In genomic region chr10:103350175-103350521, GRCh38 we compare ENCODE assay signal across 7 cellular contexts. TPM values are rescaled to one million over a fixed set of nuclear protein-coding genes. Genes with fewer than 3 reads are reported as not detected.
DNase-seq lines count a peak whose midpoint lies in the region; ATAC-seq and TF ChIP-seq lines count a peak whose summit lies in the region.

No MANE protein-coding gene starts in this region.

- no peak for DNase-seq in activated CD4-positive, alpha-beta memory T cell treated with anti-CD3 and anti-CD28 coated beads for 36 hours
- no peak for DNase-seq in stimulated activated naive B cell treated with anti-CD40 and anti-IgM and Interleukin-4, amounts not matched to agents 10 μg/mL and 1 μg/mL and 100 μg/mL, for 72 hours
- DNase-seq in posterior cingulate gyrus (no peak), HUDEP-2 (lab: John Stamatoyannopoulos, UW; ENCODE audit: unreplicated experiment in 76 of 76) (no peak)

- H3K36me3 ChIP-seq in HEK293 (ENCODE audit: control insufficient read depth in 2 of 2, insufficient read depth in 1 of 2, low read length in 2 of 2) = peaks cover 35 to 40% of the 10 kb centered on the region in 2 experiments

- H3K27ac ChIP-seq in HEK293 (ENCODE audit: extremely low read depth, low read depth, low read length) = peak overlapping the region; percentile 90; the same call in 1 of the 2 replicates

- POLR2A ChIA-PET in HEK293 (lab: Yijun Ruan, JAX) = interaction anchor here (0.9 to 2.3 kb wide), 6 partner anchors 8 to 54 kb away, joined by 3 to 21 read pairs (median 4); partner anchors contain the start of genes ATP5MK, PDCD11 and TAF5
- POLR2A ChIA-PET in activated CD4-positive, alpha-beta memory T cell treated with anti-CD3 and anti-CD28 coated beads for 36 hours (lab: Charles Lee) = interaction anchor here (0.6 to 3.1 kb wide), 4 partner anchors 18 to 159 kb away, joined by 4 to 17 read pairs (median 5); partner anchors contain the start of gene TAF5

- H3K4me3 Mint-ChIP-seq in activated CD4-positive, alpha-beta memory T cell treated with anti-CD3 and anti-CD28 coated beads for 36 hours = peak overlapping the region; percentile 89
- H3K4me3 Mint-ChIP-seq in stimulated activated naive B cell treated with anti-CD40 and anti-IgM and Interleukin-4, amounts not matched to agents 10 μg/mL and 1 μg/mL and 100 μg/mL, for 72 hours = peak overlapping the region; percentile 97 to 100

- intact Hi-C loops in activated CD4-positive, alpha-beta memory T cell treated with anti-CD3 and anti-CD28 coated beads for 36 hours (cut with micrococcal nuclease) = no loop called here
- intact Hi-C loops in posterior cingulate gyrus (cut with DNase I) = loop anchor here (1.0 kb wide), 1 partner anchor 18 kb away; no protein-coding TSS in a partner anchor

- H3K4me3 ChIP-seq in HEK293 (ENCODE audit: low read depth, low read length) = peak overlapping the region; percentile 70
- peak overlapping the region; percentile 65 for H3K4me3 ChIP-seq in iPS-11a (ENCODE audit: low read depth, low read length)

- H3K27ac Mint-ChIP-seq in activated CD4-positive, alpha-beta memory T cell treated with anti-CD3 and anti-CD28 coated beads for 36 hours = no peak overlapping the region
- peak overlapping the region; percentile 96 for H3K27ac Mint-ChIP-seq in stimulated activated naive B cell treated with anti-CD40 and anti-IgM and Interleukin-4, amounts not matched to agents 10 μg/mL and 1 μg/mL and 100 μg/mL, for 72 hours

- no peaks in the 10 kb centered on the region for H3K9me3 Mint-ChIP-seq in activated CD4-positive, alpha-beta memory T cell treated with anti-CD3 and anti-CD28 coated beads for 36 hours
- H3K9me3 Mint-ChIP-seq in stimulated activated naive B cell treated with anti-CD40 and anti-IgM and Interleukin-4, amounts not matched to agents 10 μg/mL and 1 μg/mL and 100 μg/mL, for 72 hours = peaks cover 0 to 1% of the 10 kb centered on the region in 2 donors

- H3K4me1 Mint-ChIP-seq in activated CD4-positive, alpha-beta memory T cell treated with anti-CD3 and anti-CD28 coated beads for 36 hours (ENCODE audit: low read depth) = peaks cover 7% of the 10 kb centered on the region
- H3K4me1 Mint-ChIP-seq in stimulated activated naive B cell treated with anti-CD40 and anti-IgM and Interleukin-4, amounts not matched to agents 10 μg/mL and 1 μg/mL and 100 μg/mL, for 72 hours = peaks cover 3 to 11% of the 10 kb centered on the region in 2 donors

- TF ChIP-seq CTCF in HEK293 (tag by site-specific recombination; IDR thresholded peaks at IDR 0.05) = peak; percentile 4; the same call in 1 of the 2 replicates

- no peak for ATAC-seq in stimulated activated naive B cell treated with anti-CD40 and anti-IgM and Interleukin-4, amounts not matched to agents 10 μg/mL and 1 μg/mL and 100 μg/mL, for 72 hours (replicated peaks)
- no peak for ATAC-seq in esophagus mucosa

- H3K36me3 Mint-ChIP-seq in activated CD4-positive, alpha-beta memory T cell treated with anti-CD3 and anti-CD28 coated beads for 36 hours = peaks cover 3% of the 10 kb centered on the region
- H3K36me3 Mint-ChIP-seq in stimulated activated naive B cell treated with anti-CD40 and anti-IgM and Interleukin-4, amounts not matched to agents 10 μg/mL and 1 μg/mL and 100 μg/mL, for 72 hours = peaks cover 0 to 4% of the 10 kb centered on the region in 2 donors

- CTCF ChIA-PET in HEK293 (lab: Yijun Ruan, JAX) = interaction anchor here (0.5 to 1.5 kb wide), 4 partner anchors 16 to 136 kb away, joined by 3 to 5 read pairs (median 4); no protein-coding TSS in a partner anchor
- CTCF ChIA-PET in activated CD4-positive, alpha-beta memory T cell treated with anti-CD3 and anti-CD28 coated beads for 36 hours (lab: Charles Lee) = interaction anchor here (0.9 to 1.4 kb wide), 3 partner anchors 44 to 432 kb away, joined by 3 to 4 read pairs (median 3); partner anchors contain the start of genes ATP5MK, CNNM2 and PDCD11

- H3K27me3 Mint-ChIP-seq in activated CD4-positive, alpha-beta memory T cell treated with anti-CD3 and anti-CD28 coated beads for 36 hours = no peaks in the 10 kb centered on the region
- no peaks in the 10 kb centered on the region for H3K27me3 Mint-ChIP-seq in stimulated activated naive B cell treated with anti-CD40 and anti-IgM and Interleukin-4, amounts not matched to agents 10 μg/mL and 1 μg/mL and 100 μg/mL, for 72 hours

- no peaks in the 10 kb centered on the region for H3K9me3 ChIP-seq in HEK293 (ENCODE audit: control insufficient read depth, insufficient read depth, low read depth, low read length)

- H3K4me1 ChIP-seq in HEK293 (ENCODE audit: control insufficient read depth, insufficient read depth, low read length) = no peaks in the 10 kb centered on the region

TF ChIP-seq in HEK293, 187 proteins besides CTCF, POLR2A, EP300 and RAD21:
- TF ChIP-seq ZBTB21 (tag by site-specific recombination; IDR thresholded peaks at IDR 0.05) = no peak
- 0 out of 2 replicates have a peak, but pooled peaks have one; percentile 65 for TF ChIP-seq ZNF792 (tag by site-specific recombination; IDR thresholded peaks at IDR 0.05)
- TF ChIP-seq ZNF610 (tag by site-specific recombination; IDR thresholded peaks at IDR 0.05; ENCODE audit: borderline replicate concordance) = no peak
- no peak for TF ChIP-seq SCRT2 (tag by site-specific recombination; IDR thresholded peaks at IDR 0.05)
- TF ChIP-seq ZBTB6 (tag by site-specific recombination; IDR thresholded peaks at IDR 0.05) = no peak
- no peak for TF ChIP-seq KLF9 (tag by site-specific recombination; IDR thresholded peaks at IDR 0.05; ENCODE audit: low read depth)
- TF ChIP-seq FEZF1 (tag by site-specific recombination; IDR thresholded peaks at IDR 0.05) = no peak
- TF ChIP-seq ZNF140 (tag by site-specific recombination; IDR thresholded peaks at IDR 0.05) = no peak
- peak; percentile 22; the same call in 1 of the 2 replicates for TF ChIP-seq ZNF629 (tag by site-specific recombination; IDR thresholded peaks at IDR 0.05)
- peak; percentile 89 for TF ChIP-seq ZNF394 (tag by site-specific recombination; IDR thresholded peaks at IDR 0.05; ENCODE audit: borderline replicate concordance)
- no peak for TF ChIP-seq ZNF174 (tag by site-specific recombination; IDR thresholded peaks at IDR 0.05)
- peak; percentile 92 for TF ChIP-seq ZNF280D (tag by site-specific recombination; IDR thresholded peaks at IDR 0.05)
- TF ChIP-seq ZXDB (tag by site-specific recombination; IDR thresholded peaks at IDR 0.05) = peak; percentile 58; the same call in 1 of the 2 replicates
- no peak for TF ChIP-seq ZNF302 (tag by site-specific recombination; IDR thresholded peaks at IDR 0.05; ENCODE audit: low read depth)
- TF ChIP-seq ZNF2 (tag by site-specific recombination; IDR thresholded peaks at IDR 0.05) = 0 out of 2 replicates have a peak, but pooled peaks have one; percentile 33
- no peak for TF ChIP-seq ZNF623 (tag by site-specific recombination; IDR thresholded peaks at IDR 0.05)
- TF ChIP-seq ZNF23 (tag by site-specific recombination; IDR thresholded peaks at IDR 0.05; ENCODE audit: borderline replicate concordance) = no peak
- peak; percentile 68 for TF ChIP-seq ZNF335 (tag by site-specific recombination; conservative IDR thresholded peaks at IDR 0.05)

RNA-seq across cellular contexts. Expression of gene PCGF6, which starts 0.8 kb away (rescaled TPM):
- total RNA-seq in activated CD4-positive, alpha-beta memory T cell treated with anti-CD3 and anti-CD28 coated beads for 36 hours = 10 to 100 TPM; 12.4 to 13.4 TPM
- 4.5 TPM for total RNA-seq in esophagus mucosa

RNA-seq across cellular contexts. Expression of gene TAF5, which starts 17.6 kb away (rescaled TPM):
- 10 to 100 TPM; 12.9 to 13.2 TPM for total RNA-seq in activated CD4-positive, alpha-beta memory T cell treated with anti-CD3 and anti-CD28 coated beads for 36 hours
- total RNA-seq in esophagus mucosa = 2.6 TPM

RNA-seq across cellular contexts. Expression of gene ATP5MK, which starts 46.1 kb away (rescaled TPM):
- 100 to 1,000 TPM; 436 to 438 TPM for total RNA-seq in activated CD4-positive, alpha-beta memory T cell treated with anti-CD3 and anti-CD28 coated beads for 36 hours
- total RNA-seq in esophagus mucosa = 399 TPM

RNA-seq across cellular contexts. Expression of gene PDCD11, which starts 46.3 kb away (rescaled TPM):
- total RNA-seq in activated CD4-positive, alpha-beta memory T cell treated with anti-CD3 and anti-CD28 coated beads for 36 hours = 10 to 100 TPM; 56.4 to 56.7 TPM
- total RNA-seq in esophagus mucosa = 23.5 TPM
